8 cellular contexts compared by ENCODE assay signal in genomic region chr4:2536193-2537010, GRCh38. TPM values are rescaled to one million over a fixed set of nuclear protein-coding genes. Genes with fewer than 3 reads are reported as not detected.
DNase-seq lines count a peak whose midpoint lies in the region; ATAC-seq and TF ChIP-seq lines count a peak whose summit lies in the region.

Gene FAM193A (plus strand): TSS chr4:2536647. CDS start chr4:2536916, 269 bp downstream.

- DNase-seq in AG04450 (ENCODE audit: low read depth, low spot score), result peak; percentile 99
- DNase-seq in NCI-H2227 treated with DMSO at 0.1 percent for 48 hours (lab: John Stamatoyannopoulos, UW), result peak; percentile 87
- peak; percentile 100 for DNase-seq in mammary epithelial cell

- H3K4me1 ChIP-seq in mammary epithelial cell (ENCODE audit: insufficient read depth, low read length) (peaks cover 13% of the 10 kb centered on the region), iPS-20b (ENCODE audit: insufficient read depth, low read length) (peaks cover 7% of the 10 kb centered on the region; the same call in 1 of the 2 replicates)

- peak within 1 kb of the TSS; percentile 95 for H3K4me2 ChIP-seq in mammary epithelial cell (ENCODE audit: insufficient read depth, low read depth, low read length)

- CTCF ChIA-PET in AG04450 (lab: Charles Lee), result interaction anchor here (0.6 to 0.7 kb wide), 2 partner anchors 15 to 689 kb away, joined by 3 to 18 read pairs; no protein-coding TSS in a partner anchor
- CTCF ChIA-PET in mammary epithelial cell (lab: Charles Lee; ENCODE audit: low non-redundant PET), result interaction anchor here (0.5 kb wide), 1 partner anchor 296 kb away, joined by 3 read pairs; no protein-coding TSS in a partner anchor

- intact Hi-C loops in mammary epithelial cell (cut with micrococcal nuclease), result loop anchor here (2.0 to 5.0 kb wide), 3 partner anchors 44 to 91 kb away; partner anchors contain the start of gene RNF4

- peak; percentile 68 for TF ChIP-seq POLR2A in GM18951 (IDR thresholded peaks at IDR 0.05; ENCODE audit: extremely low read depth, insufficient read depth, insufficient read length)

- H2AFZ ChIP-seq in mammary epithelial cell (ENCODE audit: low read depth, low read length), result peak within 1 kb of the TSS; percentile 82

- no peaks in the 10 kb centered on the region for H4K20me1 ChIP-seq in mammary epithelial cell (ENCODE audit: insufficient read depth, low read length)

- no TSS peak for BruUV-seq in mammary epithelial cell (replicated peaks; lab: Mats Ljungman, UMichigan)

- dilution Hi-C loops in mammary epithelial cell (cut with HindIII; ENCODE audit: low sequenced_read_pairs), result no loop called here

- POLR2A ChIA-PET in AG04450 (lab: Yijun Ruan, JAX), result interaction anchor here (0.6 to 0.9 kb wide), 3 partner anchors 11 to 495 kb away, joined by 3 to 5 read pairs (median 3); no protein-coding TSS in a partner anchor

- peaks cover 45% of the 10 kb centered on the region for H3K79me2 ChIP-seq in mammary epithelial cell (ENCODE audit: insufficient read depth, low read length)

- in situ Hi-C loops in GM18951 (cut with MboI; ENCODE audit: low sequenced_read_pairs, unreplicated experiment), result no loop called here
- in situ Hi-C loops in mammary epithelial cell (cut with MboI; ENCODE audit: low sequenced_read_pairs in 2 of 2), result no loop called here

- H3K27ac ChIP-seq in AG04450 (ENCODE audit: low read depth, low read length), result peak within 1 kb of the TSS; percentile 86
- H3K27ac ChIP-seq in mammary epithelial cell (ENCODE audit: insufficient read depth, low read depth, low read length), result peak within 1 kb of the TSS; percentile 74
- H3K27ac ChIP-seq in iPS-20b (ENCODE audit: low read length), result peak within 1 kb of the TSS; percentile 87
- H3K27ac ChIP-seq in skin epidermis, result peak within 1 kb of the TSS; percentile 63 to 98 (median 94)

- H3K9ac ChIP-seq in mammary epithelial cell (ENCODE audit: insufficient read depth, low read length), result peak within 1 kb of the TSS; percentile 81
- peak within 1 kb of the TSS; percentile 95 for H3K9ac ChIP-seq in iPS-20b (ENCODE audit: low read depth, low read length)

- ATAC-seq in HG03175 (IDR thresholded peaks at IDR 0.05; ENCODE audit: unreplicated experiment), result peak; percentile 87

- H3K4me3 ChIP-seq in AG04450 (ENCODE audit: low read depth, low read length), result peak within 1 kb of the TSS; percentile 77
- H3K4me3 ChIP-seq in WI38 (ENCODE audit: low read depth, low read length), result peak within 1 kb of the TSS; percentile 73
- peak within 1 kb of the TSS; percentile 68 to 87 (median 79) for H3K4me3 ChIP-seq in mammary epithelial cell (replicated peaks in 1 of 3; ENCODE audit: insufficient read depth in 1 of 3, low read depth in 2 of 3, low read length in 3 of 3)
- H3K4me3 ChIP-seq in iPS-20b (ENCODE audit: low read length), result peak within 1 kb of the TSS; percentile 89
- H3K4me3 ChIP-seq in skin epidermis, result peak within 1 kb of the TSS; percentile 70 to 96 (median 85)

- TF ChIP-seq CTCF in AG04450 (IDR thresholded peaks at IDR 0.05; ENCODE audit: low read depth, low read length) (no peak), WI38 (IDR thresholded peaks at IDR 0.05; ENCODE audit: low read depth, low read length) (no peak), mammary epithelial cell (conservative IDR thresholded peaks at IDR 0.05 in 1 of 2, IDR thresholded peaks at IDR 0.05 in 1 of 2; ENCODE audit: extremely low read depth in 1 of 2, insufficient read depth in 1 of 2, low read depth in 1 of 2, low read length in 2 of 2) (no peak)

- WGBS in mammary epithelial cell (ENCODE audit: low coverage, missing lambda C conversion rate), result no CpG with 5 or more reads among the region's 106 CpGs

- H3K27me3 ChIP-seq in AG04450 (ENCODE audit: control insufficient read depth, insufficient read depth, low read length), result no peaks in the 10 kb centered on the region
- H3K27me3 ChIP-seq in mammary epithelial cell (ENCODE audit: insufficient read depth, low read length), result no peaks in the 10 kb centered on the region
- H3K27me3 ChIP-seq in iPS-20b (ENCODE audit: insufficient read depth, low read length), result no peaks in the 10 kb centered on the region

- H3K36me3 ChIP-seq in mammary epithelial cell (ENCODE audit: insufficient read depth, low read length), result no peaks in the 10 kb centered on the region
- peaks cover 5% of the 10 kb centered on the region; the same call in 1 of the 2 replicates for H3K36me3 ChIP-seq in iPS-20b (ENCODE audit: insufficient read depth, low read depth, low read length)

- H3K9me3 ChIP-seq in AG04450 (ENCODE audit: control insufficient read depth, insufficient read depth, low read length) (no peaks in the 10 kb centered on the region; the same call in 1 of the 2 replicates), mammary epithelial cell (replicated peaks; ENCODE audit: insufficient read depth, low read length) (no peaks in the 10 kb centered on the region), iPS-20b (ENCODE audit: insufficient read depth, low read depth, low read length) (no peaks in the 10 kb centered on the region)

RNA-seq across cellular contexts. Expression of gene FAM193A, which starts in this region (rescaled TPM):
- polyA plus RNA-seq in AG04450 (2011; rRNA removed) (5.9 and 7.8 TPM in 2 replicates), mammary epithelial cell (4.2 TPM)
- 22.2 and 25.3 TPM in 2 replicates for polyA minus RNA-seq in AG04450 (2011; rRNA and poly(A)+ RNA removed)
- 10 to 100 TPM; 15.5 to 22.2 TPM for total RNA-seq in mammary epithelial cell
- 14.6 TPM for polyA minus RNA-seq in mammary epithelial cell

Comparison
In these comparisons a context has a peak if more than half of its experiments do, and no peak if none do; other contexts are left out.
1. Peak in every context shown above with its lines: DNase-seq, ATAC-seq, H3K4me3 ChIP-seq and H3K27ac ChIP-seq.